ENCODE assay signal across 9 cellular contexts in genomic region chr12:6551496-6552139, GRCh38. TPM values are rescaled to one million over a fixed set of nuclear protein-coding genes. Genes with fewer than 3 reads are reported as not detected.
DNase-seq lines count a peak whose midpoint lies in the region; TF ChIP-seq lines count a peak whose summit lies in the region.
"Had no signal": no experiment of that assay in that cellular context is flagged by ENCODE, and none has a peak within 500 bp of the region (broad histone marks: within the 10 kb centered on the region; RNA-seq: fewer than 3 reads in every experiment).

No MANE protein-coding gene starts in this region.

- H3K36me3 ChIP-seq in BE2C (peaks cover 62% of the 10 kb centered on the region), SJCRH30 (peaks cover 31% of the 10 kb centered on the region), ovary (no peaks in the 10 kb centered on the region)

- intact Hi-C loops in ovary (cut with DNase I): loop anchor here in 1 of 4 donors (10.0 kb wide), 1 partner anchor 223 kb away; the partner anchor contains the start of gene LAG3

- WGBS in ovary, 3 donors: 47 to 65% (median 60%) methylated on average over 11 of the region's 11 CpGs

- no peak for DNase-seq in BE2C
- peak in 1 of 2 experiments; percentile 53 for DNase-seq in SJCRH30
- DNase-seq in fibroblast of gingiva (ENCODE audit: low read depth): peak; percentile 79
- no peak for DNase-seq in ovary
- DNase-seq in DMS 273 (lab: John Stamatoyannopoulos, UW; ENCODE audit: unreplicated experiment): no peak
- DNase-seq in NCI-H2107 treated with DMSO at 0.1 percent for 48 hours (lab: John Stamatoyannopoulos, UW; ENCODE audit: unreplicated experiment): no peak
- DNase-seq in effector CD4-positive, alpha-beta T cell: no peak
- no peak for DNase-seq in NOMO-1 (lab: John Stamatoyannopoulos, UW; ENCODE audit: unreplicated experiment in 2 of 2)
- DNase-seq: NCI-H1092 had no signal

- TF ChIP-seq EP300 in ovary (IDR thresholded peaks at IDR 0.05): no peak

- H3K4me3 ChIP-seq in BE2C (ENCODE audit: low read depth, low read length) (peak overlapping the region; percentile 8; the same call in 1 of the 2 replicates), SJCRH30 (no peak overlapping the region; the same call in 1 of the 2 replicates), ovary (no peak overlapping the region)

- H3K4me1 ChIP-seq in BE2C: peaks cover 18% of the 10 kb centered on the region
- peaks cover 34% of the 10 kb centered on the region for H3K4me1 ChIP-seq in SJCRH30
- H3K4me1 ChIP-seq in ovary (ENCODE audit: insufficient read depth): peaks cover 25% of the 10 kb centered on the region

- H3K27ac ChIP-seq in SJCRH30: peak overlapping the region; percentile 94
- peak overlapping the region; percentile 46 to 53 for H3K27ac ChIP-seq in ovary

- H3K9me3 ChIP-seq in BE2C: no peaks in the 10 kb centered on the region
- H3K9me3 ChIP-seq in SJCRH30 (replicated peaks): no peaks in the 10 kb centered on the region
- H3K9me3 ChIP-seq in ovary: no peaks in the 10 kb centered on the region

- no peak for TF ChIP-seq POLR2A in ovary (IDR thresholded peaks at IDR 0.05)

- H3K27me3 ChIP-seq in BE2C (no peaks in the 10 kb centered on the region), SJCRH30 (no peaks in the 10 kb centered on the region), ovary (no peaks in the 10 kb centered on the region)

- no peak for TF ChIP-seq CTCF in BE2C (IDR thresholded peaks at IDR 0.05; ENCODE audit: low read depth, low read length)
- TF ChIP-seq CTCF in ovary (IDR thresholded peaks at IDR 0.05): no peak

RNA-seq across cellular contexts. Expression of gene IFFO1, which starts 4.2 kb away (rescaled TPM):
- 129 TPM for polyA plus RNA-seq in BE2C (2012; ENCODE audit: insufficient read depth, insufficient read length, low read depth)
- 10.3 and 13.8 TPM in 2 replicates for total RNA-seq in SJCRH30 (2014; rRNA removed; shearing (Covaris generic))
- 10 to 100 TPM; 10.9 to 31.4 (median 22.9) TPM for total RNA-seq in ovary
- 10 to 100 TPM in 1 of 2 donors, 1 to 10 TPM in 1; 9.7 to 25.9 TPM for polyA plus RNA-seq in ovary

RNA-seq across cellular contexts. Expression of gene NOP2, which starts 16.5 kb away (rescaled TPM):
- polyA plus RNA-seq in BE2C (2012; ENCODE audit: insufficient read depth, insufficient read length, low read depth): 222 TPM
- 63.8 and 67.7 TPM in 2 replicates for total RNA-seq in SJCRH30 (2014; rRNA removed; shearing (Covaris generic))
- total RNA-seq in ovary: 10 to 100 TPM; 11.6 to 46.9 (median 24.5) TPM
- 10 to 100 TPM; 11.6 to 31.2 TPM for polyA plus RNA-seq in ovary

RNA-seq across cellular contexts. Expression of gene GAPDH, which starts 17.3 kb away (rescaled TPM):
- 8,477 TPM for polyA plus RNA-seq in BE2C (2012; ENCODE audit: insufficient read depth, insufficient read length, low read depth)
- total RNA-seq in SJCRH30 (2014; rRNA removed; shearing (Covaris generic)): 4,776 and 4,843 TPM in 2 replicates
- total RNA-seq in ovary: 1,000 to 10,000 TPM in 5 of 7 donors, 100 to 1,000 TPM in 2; 661 to 1,442 (median 1,249) TPM
- polyA plus RNA-seq in ovary: 1,000 to 10,000 TPM; 1,086 to 1,247 TPM

RNA-seq across cellular contexts. Expression of gene CHD4, which starts 55.6 kb away (rescaled TPM):
- 347 TPM for polyA plus RNA-seq in BE2C (2012; ENCODE audit: insufficient read depth, insufficient read length, low read depth)
- total RNA-seq in SJCRH30 (2014; rRNA removed; shearing (Covaris generic)): 300 and 311 TPM in 2 replicates
- total RNA-seq in ovary: 100 to 1,000 TPM; 137 to 297 (median 227) TPM
- 100 to 1,000 TPM; 118 to 177 TPM for polyA plus RNA-seq in ovary

RNA-seq across cellular contexts. Expression of gene NCAPD2, which starts 57.7 kb away (rescaled TPM):
- 41.8 TPM for polyA plus RNA-seq in BE2C (2012; ENCODE audit: insufficient read depth, insufficient read length, low read depth)
- 215 and 218 TPM in 2 replicates for total RNA-seq in SJCRH30 (2014; rRNA removed; shearing (Covaris generic))
- total RNA-seq in ovary: 10 to 100 TPM; 11.5 to 19.5 (median 16.4) TPM
- 10 to 100 TPM in 1 of 2 donors, 1 to 10 TPM in 1; 8.8 to 19.4 TPM for polyA plus RNA-seq in ovary
